In genomic region chr12:111034911-111035577, GRCh38 we compare ENCODE assay signal across 10 cellular contexts. TPM values are rescaled to one million over a fixed set of nuclear protein-coding genes. Genes with fewer than 3 reads are reported as not detected.
A peak's percentile ranks its signal among the peaks of the same experiment; 100 is the strongest.
DNase-seq lines count a peak whose midpoint lies in the region; ATAC-seq, FAIRE-seq and TF ChIP-seq lines count a peak whose summit lies in the region.
"Had no signal": no experiment of that assay in that cellular context is flagged by ENCODE, and none has a peak within 500 bp of the region (broad histone marks: within the 10 kb centered on the region; RNA-seq: fewer than 3 reads in every experiment).

No MANE protein-coding gene starts in this region.

- H3K4me1 Mint-ChIP-seq in T-helper 2 cell treated with Interferon-gamma antibody and Interleukin-4, amounts not matched to agents 5 μg/mL and 100 μg/mL, for 36 hours (ENCODE audit: low read depth) = peaks cover 5% of the 10 kb centered on the region
- peaks cover 5% of the 10 kb centered on the region for H3K4me1 Mint-ChIP-seq in endothelial cell (ENCODE audit: unreplicated experiment)

- peak overlapping the region; percentile 56 for H3K4me3 Mint-ChIP-seq in T-helper 2 cell treated with Interferon-gamma antibody and Interleukin-4, amounts not matched to agents 5 μg/mL and 100 μg/mL, for 36 hours
- H3K4me3 Mint-ChIP-seq in endothelial cell (ENCODE audit: unreplicated experiment) = peak overlapping the region; percentile 89

- no peaks in the 10 kb centered on the region for H3K9me3 Mint-ChIP-seq in T-helper 2 cell treated with Interferon-gamma antibody and Interleukin-4, amounts not matched to agents 5 μg/mL and 100 μg/mL, for 36 hours
- H3K9me3 Mint-ChIP-seq in endothelial cell (ENCODE audit: unreplicated experiment) = no peaks in the 10 kb centered on the region

- FAIRE-seq in RCC 7860 (lab: Jason Lieb, UNC) = no peak

- no peak overlapping the region for H3K9ac ChIP-seq in skeletal muscle tissue (ENCODE audit: low read depth in 1 of 3, low read length in 3 of 3)

- H3K36me3 ChIP-seq in skeletal muscle tissue (ENCODE audit: control insufficient read depth in 3 of 3, insufficient read depth in 3 of 3, low read length in 3 of 3) = no peaks in the 10 kb centered on the region

- no peak for TF ChIP-seq CTCF in endothelial cell (IDR thresholded peaks at IDR 0.05; ENCODE audit: unreplicated experiment)

- peaks cover 53 to 69% (median 62%) of the 10 kb centered on the region in 3 donors for H3K27me3 ChIP-seq in skeletal muscle tissue (ENCODE audit: control insufficient read depth in 3 of 3, insufficient read depth in 3 of 3, low read length in 3 of 3)

- H3K27me3 Mint-ChIP-seq in T-helper 2 cell treated with Interferon-gamma antibody and Interleukin-4, amounts not matched to agents 5 μg/mL and 100 μg/mL, for 36 hours (ENCODE audit: low read depth) = peaks cover 73% of the 10 kb centered on the region
- peaks cover 14% of the 10 kb centered on the region for H3K27me3 Mint-ChIP-seq in endothelial cell (ENCODE audit: unreplicated experiment)

- H3K4me3 ChIP-seq in skeletal muscle tissue (ENCODE audit: low read length in 3 of 3) = peak overlapping the region in 2 of 3 donors; percentile 14 to 22

- no peak for ATAC-seq in HG03045 (IDR thresholded peaks at IDR 0.05; ENCODE audit: unreplicated experiment)

- DNase-seq in T-helper 2 cell treated with Interferon-gamma antibody and Interleukin-4, amounts not matched to agents 5 μg/mL and 100 μg/mL, for 36 hours (ENCODE audit: low spot score) = no peak
- DNase-seq in T-helper 2 cell (no peak), SK-N-DZ (ENCODE audit: low spot score) (peak; percentile 54), endothelial cell (ENCODE audit: low spot score) (peak; percentile 41), RCC 7860 (ENCODE audit: low spot score) (no peak)
- DNase-seq in effector CD4-positive, alpha-beta T cell = no peak
- DNase-seq: activated gamma-delta T cell, OCI-M1 had no signal

- H3K27ac ChIP-seq in skeletal muscle tissue (ENCODE audit: low read depth, low read length) = no peak overlapping the region

- no peaks in the 10 kb centered on the region for H3K36me3 Mint-ChIP-seq in T-helper 2 cell treated with Interferon-gamma antibody and Interleukin-4, amounts not matched to agents 5 μg/mL and 100 μg/mL, for 36 hours (ENCODE audit: low read depth)
- H3K36me3 Mint-ChIP-seq in endothelial cell (ENCODE audit: low read depth, unreplicated experiment) = no peaks in the 10 kb centered on the region

- H3K9me3 ChIP-seq in skeletal muscle tissue (ENCODE audit: control insufficient read depth in 3 of 3, low read length in 3 of 3) = no peaks in the 10 kb centered on the region

- H3K27ac Mint-ChIP-seq in T-helper 2 cell treated with Interferon-gamma antibody and Interleukin-4, amounts not matched to agents 5 μg/mL and 100 μg/mL, for 36 hours = no peak overlapping the region
- no peak overlapping the region for H3K27ac Mint-ChIP-seq in endothelial cell (ENCODE audit: unreplicated experiment)

- H3K4me1 ChIP-seq in skeletal muscle tissue (ENCODE audit: control insufficient read depth in 3 of 3, insufficient read depth in 3 of 3, low read length in 3 of 3) = peaks cover 0 to 9% (median 7%) of the 10 kb centered on the region in 3 donors

RNA-seq across cellular contexts. Expression of gene CUX2, which starts 1.1 kb away (rescaled TPM):
- 7.8 and 8.0 TPM in 2 replicates for polyA plus RNA-seq in SK-N-DZ (2014; cell fraction: cytosol; rRNA removed)
- polyA plus RNA-seq in SK-N-DZ (2014; cell fraction: nucleus; rRNA removed) = 4.2 and 11.8 TPM in 2 replicates
- total RNA-seq in endothelial cell (ENCODE audit: unreplicated experiment) = 0.67 TPM
- total RNA-seq in skeletal muscle tissue = under 0.01 TPM

Comparison
In these comparisons a context has a peak if more than half of its experiments do, and no peak if none do; other contexts are left out.
1. DNase-seq: peak in SK-N-DZ (single experiment) and endothelial cell (single experiment); none in T-helper 2 cell treated with Interferon-gamma antibody and Interleukin-4, amounts not matched to agents 5 μg/mL and 100 μg/mL, for 36 hours (single experiment), T-helper 2 cell (0 of 5), RCC 7860 (single experiment) and effector CD4-positive, alpha-beta T cell (single experiment).